ENCODE assay signal across 8 cellular contexts in the genomic region with DNA sequence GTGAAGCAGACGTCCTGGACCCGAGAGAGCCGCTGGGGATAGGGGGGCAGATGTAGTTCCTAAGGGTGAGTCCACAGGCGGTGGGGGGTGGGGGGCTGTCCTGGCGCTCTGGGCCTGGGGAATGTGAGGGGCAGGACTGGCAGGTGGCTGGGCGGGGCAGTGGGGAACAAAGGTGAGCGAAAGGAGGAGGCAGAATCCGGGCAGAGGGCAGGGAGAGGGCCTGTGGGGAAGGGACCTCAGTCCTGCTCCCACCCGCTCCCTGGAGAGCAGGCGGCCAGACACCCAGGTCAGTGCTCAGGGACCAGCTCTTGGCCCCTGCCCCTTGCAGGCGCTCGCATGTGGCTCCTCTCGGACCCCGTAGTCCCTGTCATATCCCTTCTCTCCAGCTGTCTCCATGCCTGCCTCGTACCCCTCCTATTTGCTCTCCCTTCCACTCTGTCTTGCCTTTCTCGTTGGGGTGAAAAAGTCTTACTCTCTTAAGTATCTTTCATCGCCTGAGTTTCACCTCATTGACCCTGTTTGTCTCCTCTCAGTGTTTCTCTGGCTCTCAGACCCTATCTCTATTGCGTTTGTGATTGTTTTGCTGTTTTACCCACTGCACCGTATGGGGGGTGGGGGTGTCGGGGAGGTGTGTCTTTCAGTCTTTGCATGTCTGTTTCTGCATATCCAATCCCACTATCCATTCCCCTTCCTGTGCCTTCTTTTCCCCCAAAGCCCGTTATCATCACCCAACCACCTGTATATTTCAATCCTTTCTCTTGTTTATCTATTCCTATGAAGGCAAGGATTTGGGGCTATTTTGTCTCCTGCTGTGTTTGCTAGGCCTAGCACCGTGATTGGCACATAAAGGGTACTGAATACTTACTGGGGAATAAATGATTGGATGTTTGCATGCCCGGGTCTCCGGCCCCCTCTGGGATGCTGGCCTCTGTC. TPM values are rescaled to one million over a fixed set of nuclear protein-coding genes. Genes with fewer than 3 reads are reported as not detected.
DNase-seq lines count a peak whose midpoint lies in the region; ATAC-seq and TF ChIP-seq lines count a peak whose summit lies in the region.

No MANE protein-coding gene starts in this region.

- TF ChIP-seq RAD21 in neural cell (conservative IDR thresholded peaks at IDR 0.05), result no peak

- ATAC-seq in sciatic nerve (no peak), GM19455 (IDR thresholded peaks at IDR 0.05; ENCODE audit: unreplicated experiment) (no peak)

- H3K27me3 ChIP-seq in Loucy (ENCODE audit: insufficient read depth, low read length, poor library complexity, severe bottlenecking) (no peaks in the 10 kb centered on the region), neural cell (ENCODE audit: insufficient read depth, low read depth, low read length) (no peaks in the 10 kb centered on the region)

- H3K9me2 ChIP-seq in Loucy (replicated peaks; ENCODE audit: low read depth, low read length), result no peaks in the 10 kb centered on the region
- H3K9me2 ChIP-seq in neural cell (ENCODE audit: insufficient read depth, low read length), result no peaks in the 10 kb centered on the region

- intact Hi-C loops in dendritic cell treated with granulocyte-macrophage colony-stimulating factor and Interleukin-4, amounts not matched to agents 40 ng/mL and 50 ng/mL, for 4 days (cut with micrococcal nuclease), result no loop called here
- intact Hi-C loops in sciatic nerve (cut with DNase I), result no loop called here

- H3K79me2 ChIP-seq in Loucy (ENCODE audit: insufficient read depth, low read length) (peaks cover 14% of the 10 kb centered on the region), neural cell (replicated peaks; ENCODE audit: insufficient read depth, low read length) (peaks cover 16% of the 10 kb centered on the region)

- no peaks in the 10 kb centered on the region for H3K27me3 Mint-ChIP-seq in dendritic cell treated with granulocyte-macrophage colony-stimulating factor and Interleukin-4, amounts not matched to agents 40 ng/mL and 50 ng/mL, for 4 days

- H3K36me3 Mint-ChIP-seq in dendritic cell treated with granulocyte-macrophage colony-stimulating factor and Interleukin-4, amounts not matched to agents 40 ng/mL and 50 ng/mL, for 4 days (ENCODE audit: low read depth), result peaks cover 71% of the 10 kb centered on the region

- peaks cover 4% of the 10 kb centered on the region for H4K20me1 ChIP-seq in Loucy (ENCODE audit: insufficient read depth, low read length, poor library complexity, severe bottlenecking)
- no peaks in the 10 kb centered on the region for H4K20me1 ChIP-seq in neural cell (ENCODE audit: insufficient read depth)

- peaks cover 65% of the 10 kb centered on the region for H3K4me1 Mint-ChIP-seq in dendritic cell treated with granulocyte-macrophage colony-stimulating factor and Interleukin-4, amounts not matched to agents 40 ng/mL and 50 ng/mL, for 4 days (ENCODE audit: low read depth)

- DNase-seq in sciatic nerve (ENCODE audit: low spot score) (no peak), COR-L47 (lab: John Stamatoyannopoulos, UW) (no peak), NCI-H446 (lab: John Stamatoyannopoulos, UW) (no peak)

- peak overlapping the region; percentile 71 for H3K27ac ChIP-seq in C4-2B
- H3K27ac ChIP-seq in neural cell (ENCODE audit: low read length), result peak overlapping the region; percentile 77

- TF ChIP-seq CTCF in C4-2B (conservative IDR thresholded peaks at IDR 0.05) (no peak), Loucy (conservative IDR thresholded peaks at IDR 0.05; ENCODE audit: low read length) (no peak), neural cell (IDR thresholded peaks at IDR 0.05; ENCODE audit: poor library complexity, severe bottlenecking) (no peak)

- peak overlapping the region; percentile 70 for H3K4me3 Mint-ChIP-seq in dendritic cell treated with granulocyte-macrophage colony-stimulating factor and Interleukin-4, amounts not matched to agents 40 ng/mL and 50 ng/mL, for 4 days

- no peaks in the 10 kb centered on the region for H3K36me3 ChIP-seq in Loucy (ENCODE audit: insufficient read depth, low read length)
- H3K36me3 ChIP-seq in neural cell (ENCODE audit: insufficient read depth, low read length), result no peaks in the 10 kb centered on the region

- no peak for TF ChIP-seq EP300 in neural cell (conservative IDR thresholded peaks at IDR 0.05; ENCODE audit: poor library complexity, severe bottlenecking)

- H3K4me1 ChIP-seq in Loucy (ENCODE audit: insufficient read depth, low read length, poor library complexity, severe bottlenecking), result peaks cover 18% of the 10 kb centered on the region

- H3K4me3 ChIP-seq in Loucy (ENCODE audit: low read length, poor library complexity, severe bottlenecking) (peak overlapping the region; percentile 74), neural cell (ENCODE audit: low read length) (peak overlapping the region; percentile 90)

- H3K4me2 ChIP-seq in Loucy (ENCODE audit: low read depth, low read length, poor library complexity, severe bottlenecking), result peak overlapping the region; percentile 87
- H3K4me2 ChIP-seq in neural cell (ENCODE audit: low read length), result peak overlapping the region; percentile 93

- H3K27ac Mint-ChIP-seq in dendritic cell treated with granulocyte-macrophage colony-stimulating factor and Interleukin-4, amounts not matched to agents 40 ng/mL and 50 ng/mL, for 4 days, result peak overlapping the region; percentile 97

- H3K9me3 ChIP-seq in Loucy (ENCODE audit: insufficient read depth, low read depth, low read length) (no peaks in the 10 kb centered on the region), neural cell (ENCODE audit: low read length) (no peaks in the 10 kb centered on the region)

- no peaks in the 10 kb centered on the region for H3K9me3 Mint-ChIP-seq in dendritic cell treated with granulocyte-macrophage colony-stimulating factor and Interleukin-4, amounts not matched to agents 40 ng/mL and 50 ng/mL, for 4 days

- H2AFZ ChIP-seq in Loucy (ENCODE audit: low read length), result no peak overlapping the region
- no peak overlapping the region for H2AFZ ChIP-seq in neural cell (ENCODE audit: low read depth, low read length)

- H3K9ac ChIP-seq in Loucy (ENCODE audit: low read depth, low read length, poor library complexity, severe bottlenecking) (peak overlapping the region; percentile 76), neural cell (ENCODE audit: low read length) (peak overlapping the region; percentile 94)

- H3F3A ChIP-seq in Loucy (ENCODE audit: low read depth) (no peaks in the 10 kb centered on the region), neural cell (ENCODE audit: insufficient read depth, low read length, poor library complexity, severe bottlenecking) (peaks cover 5% of the 10 kb centered on the region)

TF ChIP-seq in neural cell, 6 proteins besides CTCF, POLR2A, EP300 and RAD21:
- TF ChIP-seq MXI1 (conservative IDR thresholded peaks at IDR 0.05; ENCODE audit: poor library complexity, severe bottlenecking) (no peak), TAF1 (IDR thresholded peaks at IDR 0.05; ENCODE audit: low read depth) (no peak), EZH2 (IDR thresholded peaks at IDR 0.05; ENCODE audit: borderline replicate concordance, insufficient read depth, low read length, poor library complexity, severe bottlenecking) (no peak), REST (IDR thresholded peaks at IDR 0.05; ENCODE audit: borderline replicate concordance) (no peak), SMC3 (conservative IDR thresholded peaks at IDR 0.05; ENCODE audit: poor library complexity) (no peak), POLR2AphosphoS5 (IDR thresholded peaks at IDR 0.05) (no peak)

RNA-seq across cellular contexts. Expression of gene SPHK2, which starts 5.8 kb away (rescaled TPM):
- 22.6 and 32.6 TPM in 2 replicates for polyA plus RNA-seq in neural cell
- polyA minus RNA-seq in neural cell, result 28.5 and 31.7 TPM in 2 replicates
- 21.5 TPM for total RNA-seq in sciatic nerve

RNA-seq across cellular contexts. Expression of gene RPL18, which starts 6.1 kb away (rescaled TPM):
- polyA plus RNA-seq in neural cell, result 2,102 and 2,180 TPM in 2 replicates
- 717 and 772 TPM in 2 replicates for polyA minus RNA-seq in neural cell
- total RNA-seq in sciatic nerve, result 789 TPM

RNA-seq across cellular contexts. Expression of gene FAM83E, which starts 10.2 kb away (rescaled TPM):
- 0.73 and 1.2 TPM in 2 replicates for polyA plus RNA-seq in neural cell
- polyA minus RNA-seq in neural cell, result 6.1 TPM in 1 of 2 replicates, not detected in the other
- not detected for total RNA-seq in sciatic nerve

RNA-seq across cellular contexts. Expression of gene DBP, which starts 12.1 kb away (rescaled TPM):
- 1.0 and 3.6 TPM in 2 replicates for polyA plus RNA-seq in neural cell
- 5.4 TPM in 2 replicates for polyA minus RNA-seq in neural cell
- total RNA-seq in sciatic nerve, result 13.7 TPM

RNA-seq across cellular contexts. Expression of gene SPACA4, which starts 18.5 kb away (rescaled TPM):
- not detected in 2 replicates for polyA plus RNA-seq in neural cell
- not detected in 2 replicates for polyA minus RNA-seq in neural cell
- not detected for total RNA-seq in sciatic nerve
